Comparison of ENCODE assay signal across 17 cellular contexts in the genomic region with DNA sequence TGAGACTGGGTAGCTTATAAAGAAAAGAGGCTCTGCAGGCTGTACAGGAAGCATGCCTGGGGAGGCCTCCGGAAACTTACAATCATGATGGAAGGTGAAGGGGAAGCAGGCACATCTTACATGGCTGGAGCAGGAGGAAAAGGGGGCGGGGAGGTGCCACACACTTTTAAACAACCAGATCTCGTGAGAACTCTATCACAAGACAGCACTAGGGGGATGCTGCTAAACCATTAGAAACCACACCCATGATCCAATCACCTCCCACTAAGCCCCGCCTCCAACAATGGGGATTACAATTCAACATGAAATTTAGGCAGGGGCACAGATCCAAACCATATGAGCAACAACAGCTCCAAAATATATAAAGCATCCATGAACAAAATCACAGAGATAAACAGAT. TPM values are rescaled to one million over a fixed set of nuclear protein-coding genes. Genes with fewer than 3 reads are reported as not detected.
DNase-seq lines count a peak whose midpoint lies in the region; ATAC-seq and TF ChIP-seq lines count a peak whose summit lies in the region.
"Had no signal": no experiment of that assay in that cellular context is flagged by ENCODE, and none has a peak within 500 bp of the region (broad histone marks: within the 10 kb centered on the region; RNA-seq: fewer than 3 reads in every experiment).

No MANE protein-coding gene starts in this region.

- H3K9ac ChIP-seq in neural progenitor cell, result no peak overlapping the region

- no peak overlapping the region for H3K4me2 ChIP-seq in neural progenitor cell

- H3K27me3 Mint-ChIP-seq in WTC11 (ENCODE audit: low read depth) (no peaks in the 10 kb centered on the region), neural progenitor cell (ENCODE audit: insufficient read depth, low read depth) (peaks cover 2% of the 10 kb centered on the region)

- no peaks in the 10 kb centered on the region for H3K9me3 ChIP-seq in neural progenitor cell (ENCODE audit: low read depth)

- no peak for TF ChIP-seq CTCF in WTC11 (IDR thresholded peaks at IDR 0.05)
- no peak for TF ChIP-seq CTCF in neural progenitor cell (IDR thresholded peaks at IDR 0.05)

- no peak overlapping the region for H3K27ac ChIP-seq in neural progenitor cell
- H3K27ac ChIP-seq: RWPE1 had no signal

- ATAC-seq in WTC11 (peak; percentile 55; the same call in 1 of the 2 replicates), GM18511 (IDR thresholded peaks at IDR 0.05; ENCODE audit: unreplicated experiment) (no peak)
- ATAC-seq: PC-3 had no signal

- H3K79me2 ChIP-seq in neural progenitor cell (ENCODE audit: low read depth), result no peaks in the 10 kb centered on the region

- H3K27me3 ChIP-seq in neural progenitor cell, result no peaks in the 10 kb centered on the region

- no peak overlapping the region for H3K4me3 ChIP-seq in neural progenitor cell

- CTCF ChIA-PET in WTC11 (lab: Charles Lee), result no interaction called here

- H3F3A ChIP-seq in neural progenitor cell (ENCODE audit: low read depth), result no peaks in the 10 kb centered on the region

- H2AFZ ChIP-seq in neural progenitor cell (replicated peaks), result peak overlapping the region; percentile 50

- peak; percentile 6 for DNase-seq in activated CD4-positive, alpha-beta T cell treated with anti-CD3 and anti-CD28 coated beads for 48 hours
- DNase-seq in activated CD4-positive, alpha-beta T cell treated with anti-CD3 and anti-CD28 coated beads for 1 hour, result no peak
- DNase-seq in LHCN-M2 (ENCODE audit: low read depth) (peak; percentile 6), WTC11 (ENCODE audit: low spot score) (peak; percentile 24), neural progenitor cell (ENCODE audit: low spot score) (no peak), NCI-H524 (lab: John Stamatoyannopoulos, UW) (no peak), A172 (ENCODE audit: low spot score) (no peak)
- DNase-seq: 8988T; Calu3; CD4-positive, alpha-beta T cell; Kasumi-1; NCI-H1105; NCI-H2081; NCI-H748 treated with DMSO at 0.1 percent for 48 hours; PC-3 had no signal

- H3K4me3 Mint-ChIP-seq in WTC11, result no peak overlapping the region
- no peak overlapping the region for H3K4me3 Mint-ChIP-seq in neural progenitor cell
- H3K4me3 Mint-ChIP-seq: CD4-positive, alpha-beta T cell had no signal

- H4K20me1 ChIP-seq in neural progenitor cell (ENCODE audit: low read depth), result no peaks in the 10 kb centered on the region

- H3K4me1 ChIP-seq in neural progenitor cell, result no peaks in the 10 kb centered on the region

- POLR2A ChIA-PET in WTC11 (lab: Charles Lee), result no interaction called here

- no peaks in the 10 kb centered on the region for H3K36me3 ChIP-seq in neural progenitor cell

- H3K36me3 Mint-ChIP-seq in WTC11 (no peaks in the 10 kb centered on the region), neural progenitor cell (no peaks in the 10 kb centered on the region)

- H3K9me3 Mint-ChIP-seq in WTC11, result no peaks in the 10 kb centered on the region
- no peaks in the 10 kb centered on the region for H3K9me3 Mint-ChIP-seq in neural progenitor cell
- H3K9me3 Mint-ChIP-seq: CD4-positive, alpha-beta T cell had no signal

- H3K4me1 Mint-ChIP-seq in WTC11 (peaks cover 12% of the 10 kb centered on the region), neural progenitor cell (no peaks in the 10 kb centered on the region)

- H3K27ac Mint-ChIP-seq in WTC11 (no peak overlapping the region), neural progenitor cell (no peak overlapping the region)
- H3K27ac Mint-ChIP-seq: CD4-positive, alpha-beta T cell had no signal

TF ChIP-seq in WTC11, 78 proteins besides CTCF, POLR2A, EP300 and RAD21 (continues in another document):
- TF ChIP-seq ZNF671 (CRISPR knock-in tag; IDR thresholded peaks at IDR 0.05) (no peak), JUN (CRISPR knock-in tag; IDR thresholded peaks at IDR 0.05) (no peak), ZNF121 (CRISPR knock-in tag; IDR thresholded peaks at IDR 0.05) (no peak), FOXK1 (CRISPR knock-in tag; IDR thresholded peaks at IDR 0.05) (no peak), CBFB (CRISPR knock-in tag; IDR thresholded peaks at IDR 0.05; ENCODE audit: low read depth) (no peak), CREM (CRISPR knock-in tag; IDR thresholded peaks at IDR 0.05) (no peak), FOXP1 (CRISPR knock-in tag; IDR thresholded peaks at IDR 0.05; ENCODE audit: borderline replicate concordance) (no peak), GRHL2 (CRISPR knock-in tag; IDR thresholded peaks at IDR 0.05; ENCODE audit: insufficient replicate concordance, severe bottlenecking) (no peak), MXD4 (CRISPR knock-in tag; IDR thresholded peaks at IDR 0.05; ENCODE audit: borderline replicate concordance) (no peak), ATF1 (CRISPR knock-in tag; IDR thresholded peaks at IDR 0.05) (no peak)
- TF ChIP-seq, protein P1, sequence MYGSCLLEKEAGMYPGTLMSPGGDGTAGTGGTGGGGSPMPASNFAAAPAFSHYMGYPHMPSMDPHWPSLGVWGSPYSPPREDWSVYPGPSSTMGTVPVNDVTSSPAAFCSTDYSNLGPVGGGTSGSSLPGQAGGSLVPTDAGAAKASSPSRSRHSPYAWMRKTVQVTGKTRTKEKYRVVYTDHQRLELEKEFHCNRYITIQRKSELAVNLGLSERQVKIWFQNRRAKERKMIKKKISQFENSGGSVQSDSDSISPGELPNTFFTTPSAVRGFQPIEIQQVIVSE (CRISPR knock-in tag; IDR thresholded peaks at IDR 0.05; ENCODE audit: borderline replicate concordance), result no peak
- TF ChIP-seq, protein P2, sequence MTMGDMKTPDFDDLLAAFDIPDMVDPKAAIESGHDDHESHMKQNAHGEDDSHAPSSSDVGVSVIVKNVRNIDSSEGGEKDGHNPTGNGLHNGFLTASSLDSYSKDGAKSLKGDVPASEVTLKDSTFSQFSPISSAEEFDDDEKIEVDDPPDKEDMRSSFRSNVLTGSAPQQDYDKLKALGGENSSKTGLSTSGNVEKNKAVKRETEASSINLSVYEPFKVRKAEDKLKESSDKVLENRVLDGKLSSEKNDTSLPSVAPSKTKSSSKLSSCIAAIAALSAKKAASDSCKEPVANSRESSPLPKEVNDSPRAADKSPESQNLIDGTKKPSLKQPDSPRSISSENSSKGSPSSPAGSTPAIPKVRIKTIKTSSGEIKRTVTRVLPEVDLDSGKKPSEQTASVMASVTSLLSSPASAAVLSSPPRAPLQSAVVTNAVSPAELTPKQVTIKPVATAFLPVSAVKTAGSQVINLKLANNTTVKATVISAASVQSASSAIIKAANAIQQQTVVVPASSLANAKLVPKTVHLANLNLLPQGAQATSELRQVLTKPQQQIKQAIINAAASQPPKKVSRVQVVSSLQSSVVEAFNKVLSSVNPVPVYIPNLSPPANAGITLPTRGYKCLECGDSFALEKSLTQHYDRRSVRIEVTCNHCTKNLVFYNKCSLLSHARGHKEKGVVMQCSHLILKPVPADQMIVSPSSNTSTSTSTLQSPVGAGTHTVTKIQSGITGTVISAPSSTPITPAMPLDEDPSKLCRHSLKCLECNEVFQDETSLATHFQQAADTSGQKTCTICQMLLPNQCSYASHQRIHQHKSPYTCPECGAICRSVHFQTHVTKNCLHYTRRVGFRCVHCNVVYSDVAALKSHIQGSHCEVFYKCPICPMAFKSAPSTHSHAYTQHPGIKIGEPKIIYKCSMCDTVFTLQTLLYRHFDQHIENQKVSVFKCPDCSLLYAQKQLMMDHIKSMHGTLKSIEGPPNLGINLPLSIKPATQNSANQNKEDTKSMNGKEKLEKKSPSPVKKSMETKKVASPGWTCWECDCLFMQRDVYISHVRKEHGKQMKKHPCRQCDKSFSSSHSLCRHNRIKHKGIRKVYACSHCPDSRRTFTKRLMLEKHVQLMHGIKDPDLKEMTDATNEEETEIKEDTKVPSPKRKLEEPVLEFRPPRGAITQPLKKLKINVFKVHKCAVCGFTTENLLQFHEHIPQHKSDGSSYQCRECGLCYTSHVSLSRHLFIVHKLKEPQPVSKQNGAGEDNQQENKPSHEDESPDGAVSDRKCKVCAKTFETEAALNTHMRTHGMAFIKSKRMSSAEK (CRISPR knock-in tag; IDR thresholded peaks at IDR 0.05; ENCODE audit: borderline replicate concordance), result no peak
- TF ChIP-seq, protein P3, sequence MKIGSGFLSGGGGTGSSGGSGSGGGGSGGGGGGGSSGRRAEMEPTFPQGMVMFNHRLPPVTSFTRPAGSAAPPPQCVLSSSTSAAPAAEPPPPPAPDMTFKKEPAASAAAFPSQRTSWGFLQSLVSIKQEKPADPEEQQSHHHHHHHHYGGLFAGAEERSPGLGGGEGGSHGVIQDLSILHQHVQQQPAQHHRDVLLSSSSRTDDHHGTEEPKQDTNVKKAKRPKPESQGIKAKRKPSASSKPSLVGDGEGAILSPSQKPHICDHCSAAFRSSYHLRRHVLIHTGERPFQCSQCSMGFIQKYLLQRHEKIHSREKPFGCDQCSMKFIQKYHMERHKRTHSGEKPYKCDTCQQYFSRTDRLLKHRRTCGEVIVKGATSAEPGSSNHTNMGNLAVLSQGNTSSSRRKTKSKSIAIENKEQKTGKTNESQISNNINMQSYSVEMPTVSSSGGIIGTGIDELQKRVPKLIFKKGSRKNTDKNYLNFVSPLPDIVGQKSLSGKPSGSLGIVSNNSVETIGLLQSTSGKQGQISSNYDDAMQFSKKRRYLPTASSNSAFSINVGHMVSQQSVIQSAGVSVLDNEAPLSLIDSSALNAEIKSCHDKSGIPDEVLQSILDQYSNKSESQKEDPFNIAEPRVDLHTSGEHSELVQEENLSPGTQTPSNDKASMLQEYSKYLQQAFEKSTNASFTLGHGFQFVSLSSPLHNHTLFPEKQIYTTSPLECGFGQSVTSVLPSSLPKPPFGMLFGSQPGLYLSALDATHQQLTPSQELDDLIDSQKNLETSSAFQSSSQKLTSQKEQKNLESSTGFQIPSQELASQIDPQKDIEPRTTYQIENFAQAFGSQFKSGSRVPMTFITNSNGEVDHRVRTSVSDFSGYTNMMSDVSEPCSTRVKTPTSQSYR (CRISPR knock-in tag; IDR thresholded peaks at IDR 0.05), result no peak
- TF ChIP-seq, protein P4, sequence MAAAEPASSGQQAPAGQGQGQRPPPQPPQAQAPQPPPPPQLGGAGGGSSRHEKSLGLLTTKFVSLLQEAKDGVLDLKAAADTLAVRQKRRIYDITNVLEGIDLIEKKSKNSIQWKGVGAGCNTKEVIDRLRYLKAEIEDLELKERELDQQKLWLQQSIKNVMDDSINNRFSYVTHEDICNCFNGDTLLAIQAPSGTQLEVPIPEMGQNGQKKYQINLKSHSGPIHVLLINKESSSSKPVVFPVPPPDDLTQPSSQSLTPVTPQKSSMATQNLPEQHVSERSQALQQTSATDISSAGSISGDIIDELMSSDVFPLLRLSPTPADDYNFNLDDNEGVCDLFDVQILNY (CRISPR knock-in tag; IDR thresholded peaks at IDR 0.05), result no peak

RNA-seq across cellular contexts. Expression of a gene that starts 46.5 kb away (rescaled TPM):
- total RNA-seq in LHCN-M2 (2014; rRNA removed), result 65.4 and 66.6 TPM in 2 replicates
- polyA plus RNA-seq in LHCN-M2 (2012), result 35.3 TPM
- 27.5 to 33.8 TPM (median 29.7 TPM) in 3 replicates for total RNA-seq in WTC11 (2021)
- total RNA-seq in neural progenitor cell (ENCODE audit: low replicate concordance), result 33.7 and 54.1 TPM in 2 replicates
- total RNA-seq in A172 (2014; rRNA removed; shearing (Covaris generic)), result 72.2 and 79.9 TPM in 2 replicates

Comparison
In these comparisons a context has a peak if more than half of its experiments do, and no peak if none do; other contexts are left out.
1. DNase-seq: peak in activated CD4-positive, alpha-beta T cell treated with anti-CD3 and anti-CD28 coated beads for 48 hours (single experiment), LHCN-M2 (single experiment) and WTC11 (single experiment); none in activated CD4-positive, alpha-beta T cell treated with anti-CD3 and anti-CD28 coated beads for 1 hour (single experiment), neural progenitor cell (single experiment), NCI-H524 (0 of 2) and A172 (single experiment).